ENCODE assay signal across 1 cellular context in the genomic region with DNA sequence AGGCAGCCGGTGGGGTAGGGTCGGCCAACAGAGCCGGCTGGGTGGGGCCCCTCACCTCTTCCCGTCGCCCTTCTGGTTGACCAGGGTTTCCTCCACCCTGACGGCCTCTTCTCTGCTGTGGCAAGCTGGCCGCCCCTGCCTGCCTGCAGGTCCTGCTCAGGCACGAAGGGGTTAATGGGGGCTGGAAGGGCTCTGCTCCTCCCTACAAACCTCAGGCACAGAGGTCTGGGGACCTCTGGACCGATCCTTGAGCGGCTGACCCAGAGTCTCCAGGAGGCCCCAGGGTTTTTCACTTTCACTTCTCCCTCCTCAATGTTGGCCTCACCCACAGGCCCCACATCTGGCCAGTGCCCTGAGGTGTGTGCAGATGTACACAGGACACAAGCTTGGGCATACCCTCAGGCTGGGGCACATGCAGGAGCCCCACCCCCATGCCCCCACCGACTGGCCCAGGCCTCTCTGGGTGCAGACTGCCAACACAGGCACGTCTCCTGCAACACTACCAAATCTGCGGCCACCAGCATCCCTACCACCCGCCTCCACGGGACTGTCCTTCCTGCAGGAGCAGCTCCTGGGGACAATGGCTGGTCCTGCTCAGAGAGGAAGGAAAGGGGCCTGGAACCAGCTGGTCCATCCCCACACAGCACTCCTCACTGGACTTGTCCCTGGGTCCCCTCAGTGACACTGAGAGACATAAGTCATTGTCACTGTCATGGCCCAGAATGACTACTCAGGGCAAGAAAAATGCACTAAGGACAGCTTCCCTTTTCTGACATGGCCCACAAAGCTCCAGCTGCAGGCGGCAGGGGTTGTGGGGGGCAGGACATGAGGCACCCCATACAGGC.
TF ChIP-seq lines count a peak whose summit lies in the region.

No MANE protein-coding gene starts in this region.

TF ChIP-seq in K562, 482 proteins besides CTCF, POLR2A, EP300 and RAD21 (continues in another document):
- TF ChIP-seq, protein P1, sequence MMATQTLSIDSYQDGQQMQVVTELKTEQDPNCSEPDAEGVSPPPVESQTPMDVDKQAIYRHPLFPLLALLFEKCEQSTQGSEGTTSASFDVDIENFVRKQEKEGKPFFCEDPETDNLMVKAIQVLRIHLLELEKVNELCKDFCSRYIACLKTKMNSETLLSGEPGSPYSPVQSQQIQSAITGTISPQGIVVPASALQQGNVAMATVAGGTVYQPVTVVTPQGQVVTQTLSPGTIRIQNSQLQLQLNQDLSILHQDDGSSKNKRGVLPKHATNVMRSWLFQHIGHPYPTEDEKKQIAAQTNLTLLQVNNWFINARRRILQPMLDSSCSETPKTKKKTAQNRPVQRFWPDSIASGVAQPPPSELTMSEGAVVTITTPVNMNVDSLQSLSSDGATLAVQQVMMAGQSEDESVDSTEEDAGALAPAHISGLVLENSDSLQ (IDR thresholded peaks at IDR 0.05) = peak; percentile 85
- TF ChIP-seq ZFPM2 (CRISPR knock-in tag; IDR thresholded peaks at IDR 0.05) (no peak), BRF1 (IDR thresholded peaks at IDR 0.05; ENCODE audit: borderline replicate concordance, extremely low read depth, insufficient read length) (no peak), CBX5 (IDR thresholded peaks at IDR 0.05; ENCODE audit: borderline replicate concordance, low read depth) (no peak), CBFB (CRISPR knock-in tag; IDR thresholded peaks at IDR 0.05) (no peak), RFX7 (CRISPR knock-in tag; IDR thresholded peaks at IDR 0.05) (no peak), ZSCAN32 (CRISPR knock-in tag; IDR thresholded peaks at IDR 0.05) (no peak), EHMT2 (IDR thresholded peaks at IDR 0.05) (no peak), ZBTB8A (IDR thresholded peaks at IDR 0.05; ENCODE audit: partially characterized antibody) (no peak), ZC3H4 (CRISPR knock-in tag; IDR thresholded peaks at IDR 0.05; ENCODE audit: borderline replicate concordance) (no peak), NCOA4 (IDR thresholded peaks at IDR 0.05; ENCODE audit: partially characterized antibody) (no peak), ATF1 (CRISPR knock-in tag; IDR thresholded peaks at IDR 0.05) (0 out of 2 replicates have a peak, but pooled peaks have one; percentile 4), ATF1 (tag; IDR thresholded peaks at IDR 0.05) (no peak), GATAD2B (IDR thresholded peaks at IDR 0.05; ENCODE audit: borderline replicate concordance) (no peak), STAG1 (CRISPR knock-in tag; IDR thresholded peaks at IDR 0.05; ENCODE audit: borderline replicate concordance) (no peak), SNRNP70 (optimal IDR thresholded peaks at IDR 0.05; ENCODE audit: low read depth, low read length) (no peak), MAFG (tag; conservative IDR thresholded peaks at IDR 0.05) (no peak), ATF7 (IDR thresholded peaks at IDR 0.05) (no peak), KDM2B (CRISPR knock-in tag; IDR thresholded peaks at IDR 0.05) (peak; percentile 62; the same call in 1 of the 2 replicates), BRD9 (IDR thresholded peaks at IDR 0.05; ENCODE audit: low read depth, partially characterized antibody) (no peak), NFIX (CRISPR knock-in tag; IDR thresholded peaks at IDR 0.05; ENCODE audit: low read depth) (no peak), LARP7 (IDR thresholded peaks at IDR 0.05) (no peak), POU5F1 (IDR thresholded peaks at IDR 0.05; ENCODE audit: borderline replicate concordance, low read depth, low read length, partially characterized antibody) (no peak), RBBP5 (IDR thresholded peaks at IDR 0.05; ENCODE audit: borderline replicate concordance, insufficient read depth, low read length, poor library complexity, severe bottlenecking) (peak; percentile 69), HDAC6 (IDR thresholded peaks at IDR 0.05; ENCODE audit: low read depth, low read length) (0 out of 2 replicates have a peak, but pooled peaks have one; percentile 38), ZBTB17 (CRISPR knock-in tag; IDR thresholded peaks at IDR 0.05) (no peak), ESRRA (IDR thresholded peaks at IDR 0.05; ENCODE audit: borderline replicate concordance, low read depth) (no peak; the same call in 1 of the 2 replicates), ZNF174 (CRISPR knock-in tag; IDR thresholded peaks at IDR 0.05) (no peak), DMBX1 (CRISPR knock-in tag; IDR thresholded peaks at IDR 0.05; ENCODE audit: borderline replicate concordance) (no peak), RBM14 (IDR thresholded peaks at IDR 0.05; ENCODE audit: borderline replicate concordance, insufficient read depth, low read depth, low read length) (no peak), PHF21A (IDR thresholded peaks at IDR 0.05; ENCODE audit: borderline replicate concordance, low read depth) (no peak), ZFP1 (CRISPR knock-in tag; IDR thresholded peaks at IDR 0.05) (no peak), RNF2 (IDR thresholded peaks at IDR 0.05) (no peak), ZNF165 (CRISPR knock-in tag; IDR thresholded peaks at IDR 0.05; ENCODE audit: borderline replicate concordance) (no peak), PTRF (tag; IDR thresholded peaks at IDR 0.05) (no peak)
- TF ChIP-seq, protein P2, sequence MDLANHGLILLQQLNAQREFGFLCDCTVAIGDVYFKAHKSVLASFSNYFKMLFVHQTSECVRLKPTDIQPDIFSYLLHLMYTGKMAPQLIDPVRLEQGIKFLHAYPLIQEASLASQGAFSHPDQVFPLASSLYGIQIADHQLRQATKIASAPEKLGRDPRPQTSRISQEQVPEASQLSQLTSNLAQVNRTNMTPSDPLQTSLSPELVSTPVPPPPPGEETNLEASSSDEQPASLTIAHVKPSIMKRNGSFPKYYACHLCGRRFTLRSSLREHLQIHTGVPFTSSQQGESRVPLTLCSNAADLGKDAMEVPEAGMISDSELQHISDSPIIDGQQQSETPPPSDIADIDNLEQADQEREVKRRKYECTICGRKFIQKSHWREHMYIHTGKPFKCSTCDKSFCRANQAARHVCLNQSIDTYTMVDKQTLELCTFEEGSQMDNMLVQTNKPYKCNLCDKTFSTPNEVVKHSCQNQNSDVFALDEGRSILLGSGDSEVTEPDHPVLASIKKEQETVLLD (IDR thresholded peaks at IDR 0.05) = peak; percentile 44; the same call in 1 of the 2 replicates
- TF ChIP-seq, protein P3, sequence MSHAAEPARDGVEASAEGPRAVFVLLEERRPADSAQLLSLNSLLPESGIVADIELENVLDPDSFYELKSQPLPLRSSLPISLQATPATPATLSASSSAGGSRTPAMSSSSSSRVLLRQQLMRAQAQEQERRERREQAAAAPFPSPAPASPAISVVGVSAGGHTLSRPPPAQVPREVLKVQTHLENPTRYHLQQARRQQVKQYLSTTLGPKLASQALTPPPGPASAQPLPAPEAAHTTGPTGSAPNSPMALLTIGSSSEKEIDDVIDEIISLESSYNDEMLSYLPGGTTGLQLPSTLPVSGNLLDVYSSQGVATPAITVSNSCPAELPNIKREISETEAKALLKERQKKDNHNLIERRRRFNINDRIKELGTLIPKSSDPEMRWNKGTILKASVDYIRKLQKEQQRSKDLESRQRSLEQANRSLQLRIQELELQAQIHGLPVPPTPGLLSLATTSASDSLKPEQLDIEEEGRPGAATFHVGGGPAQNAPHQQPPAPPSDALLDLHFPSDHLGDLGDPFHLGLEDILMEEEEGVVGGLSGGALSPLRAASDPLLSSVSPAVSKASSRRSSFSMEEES (CRISPR knock-in tag; IDR thresholded peaks at IDR 0.05) = no peak
- TF ChIP-seq, protein P4, sequence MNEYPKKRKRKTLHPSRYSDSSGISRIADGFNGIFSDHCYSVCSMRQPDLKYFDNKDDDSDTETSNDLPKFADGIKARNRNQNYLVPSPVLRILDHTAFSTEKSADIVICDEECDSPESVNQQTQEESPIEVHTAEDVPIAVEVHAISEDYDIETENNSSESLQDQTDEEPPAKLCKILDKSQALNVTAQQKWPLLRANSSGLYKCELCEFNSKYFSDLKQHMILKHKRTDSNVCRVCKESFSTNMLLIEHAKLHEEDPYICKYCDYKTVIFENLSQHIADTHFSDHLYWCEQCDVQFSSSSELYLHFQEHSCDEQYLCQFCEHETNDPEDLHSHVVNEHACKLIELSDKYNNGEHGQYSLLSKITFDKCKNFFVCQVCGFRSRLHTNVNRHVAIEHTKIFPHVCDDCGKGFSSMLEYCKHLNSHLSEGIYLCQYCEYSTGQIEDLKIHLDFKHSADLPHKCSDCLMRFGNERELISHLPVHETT (CRISPR knock-in tag; conservative IDR thresholded peaks at IDR 0.05 in 1 of 2, IDR thresholded peaks at IDR 0.05 in 1 of 2) = no peak
- TF ChIP-seq, protein P5, sequence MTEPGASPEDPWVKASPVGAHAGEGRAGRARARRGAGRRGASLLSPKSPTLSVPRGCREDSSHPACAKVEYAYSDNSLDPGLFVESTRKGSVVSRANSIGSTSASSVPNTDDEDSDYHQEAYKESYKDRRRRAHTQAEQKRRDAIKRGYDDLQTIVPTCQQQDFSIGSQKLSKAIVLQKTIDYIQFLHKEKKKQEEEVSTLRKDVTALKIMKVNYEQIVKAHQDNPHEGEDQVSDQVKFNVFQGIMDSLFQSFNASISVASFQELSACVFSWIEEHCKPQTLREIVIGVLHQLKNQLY (CRISPR knock-in tag; conservative IDR thresholded peaks at IDR 0.05) = peak in 1 of 2 experiments; percentile 71; a peak in 1 of 4 replicates
- TF ChIP-seq, protein P6, sequence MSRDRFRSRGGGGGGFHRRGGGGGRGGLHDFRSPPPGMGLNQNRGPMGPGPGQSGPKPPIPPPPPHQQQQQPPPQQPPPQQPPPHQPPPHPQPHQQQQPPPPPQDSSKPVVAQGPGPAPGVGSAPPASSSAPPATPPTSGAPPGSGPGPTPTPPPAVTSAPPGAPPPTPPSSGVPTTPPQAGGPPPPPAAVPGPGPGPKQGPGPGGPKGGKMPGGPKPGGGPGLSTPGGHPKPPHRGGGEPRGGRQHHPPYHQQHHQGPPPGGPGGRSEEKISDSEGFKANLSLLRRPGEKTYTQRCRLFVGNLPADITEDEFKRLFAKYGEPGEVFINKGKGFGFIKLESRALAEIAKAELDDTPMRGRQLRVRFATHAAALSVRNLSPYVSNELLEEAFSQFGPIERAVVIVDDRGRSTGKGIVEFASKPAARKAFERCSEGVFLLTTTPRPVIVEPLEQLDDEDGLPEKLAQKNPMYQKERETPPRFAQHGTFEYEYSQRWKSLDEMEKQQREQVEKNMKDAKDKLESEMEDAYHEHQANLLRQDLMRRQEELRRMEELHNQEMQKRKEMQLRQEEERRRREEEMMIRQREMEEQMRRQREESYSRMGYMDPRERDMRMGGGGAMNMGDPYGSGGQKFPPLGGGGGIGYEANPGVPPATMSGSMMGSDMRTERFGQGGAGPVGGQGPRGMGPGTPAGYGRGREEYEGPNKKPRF (IDR thresholded peaks at IDR 0.05; ENCODE audit: low read depth, low read length) = no peak
- TF ChIP-seq, protein P7, sequence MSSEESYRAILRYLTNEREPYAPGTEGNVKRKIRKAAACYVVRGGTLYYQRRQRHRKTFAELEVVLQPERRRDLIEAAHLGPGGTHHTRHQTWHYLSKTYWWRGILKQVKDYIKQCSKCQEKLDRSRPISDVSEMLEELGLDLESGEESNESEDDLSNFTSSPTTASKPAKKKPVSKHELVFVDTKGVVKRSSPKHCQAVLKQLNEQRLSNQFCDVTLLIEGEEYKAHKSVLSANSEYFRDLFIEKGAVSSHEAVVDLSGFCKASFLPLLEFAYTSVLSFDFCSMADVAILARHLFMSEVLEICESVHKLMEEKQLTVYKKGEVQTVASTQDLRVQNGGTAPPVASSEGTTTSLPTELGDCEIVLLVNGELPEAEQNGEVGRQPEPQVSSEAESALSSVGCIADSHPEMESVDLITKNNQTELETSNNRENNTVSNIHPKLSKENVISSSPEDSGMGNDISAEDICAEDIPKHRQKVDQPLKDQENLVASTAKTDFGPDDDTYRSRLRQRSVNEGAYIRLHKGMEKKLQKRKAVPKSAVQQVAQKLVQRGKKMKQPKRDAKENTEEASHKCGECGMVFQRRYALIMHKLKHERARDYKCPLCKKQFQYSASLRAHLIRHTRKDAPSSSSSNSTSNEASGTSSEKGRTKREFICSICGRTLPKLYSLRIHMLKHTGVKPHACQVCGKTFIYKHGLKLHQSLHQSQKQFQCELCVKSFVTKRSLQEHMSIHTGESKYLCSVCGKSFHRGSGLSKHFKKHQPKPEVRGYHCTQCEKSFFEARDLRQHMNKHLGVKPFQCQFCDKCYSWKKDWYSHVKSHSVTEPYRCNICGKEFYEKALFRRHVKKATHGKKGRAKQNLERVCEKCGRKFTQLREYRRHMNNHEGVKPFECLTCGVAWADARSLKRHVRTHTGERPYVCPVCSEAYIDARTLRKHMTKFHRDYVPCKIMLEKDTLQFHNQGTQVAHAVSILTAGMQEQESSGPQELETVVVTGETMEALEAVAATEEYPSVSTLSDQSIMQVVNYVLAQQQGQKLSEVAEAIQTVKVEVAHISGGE (CRISPR knock-in tag; IDR thresholded peaks at IDR 0.05) = no peak
- TF ChIP-seq, protein P8, sequence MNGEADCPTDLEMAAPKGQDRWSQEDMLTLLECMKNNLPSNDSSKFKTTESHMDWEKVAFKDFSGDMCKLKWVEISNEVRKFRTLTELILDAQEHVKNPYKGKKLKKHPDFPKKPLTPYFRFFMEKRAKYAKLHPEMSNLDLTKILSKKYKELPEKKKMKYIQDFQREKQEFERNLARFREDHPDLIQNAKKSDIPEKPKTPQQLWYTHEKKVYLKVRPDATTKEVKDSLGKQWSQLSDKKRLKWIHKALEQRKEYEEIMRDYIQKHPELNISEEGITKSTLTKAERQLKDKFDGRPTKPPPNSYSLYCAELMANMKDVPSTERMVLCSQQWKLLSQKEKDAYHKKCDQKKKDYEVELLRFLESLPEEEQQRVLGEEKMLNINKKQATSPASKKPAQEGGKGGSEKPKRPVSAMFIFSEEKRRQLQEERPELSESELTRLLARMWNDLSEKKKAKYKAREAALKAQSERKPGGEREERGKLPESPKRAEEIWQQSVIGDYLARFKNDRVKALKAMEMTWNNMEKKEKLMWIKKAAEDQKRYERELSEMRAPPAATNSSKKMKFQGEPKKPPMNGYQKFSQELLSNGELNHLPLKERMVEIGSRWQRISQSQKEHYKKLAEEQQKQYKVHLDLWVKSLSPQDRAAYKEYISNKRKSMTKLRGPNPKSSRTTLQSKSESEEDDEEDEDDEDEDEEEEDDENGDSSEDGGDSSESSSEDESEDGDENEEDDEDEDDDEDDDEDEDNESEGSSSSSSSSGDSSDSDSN (IDR thresholded peaks at IDR 0.05; ENCODE audit: borderline replicate concordance in 1 of 2, low read depth in 2 of 2, low read length in 2 of 2) = peak in 1 of 2 experiments; percentile 3; a peak in 1 of 4 replicates
